ENCODE assay signal across 25 cellular contexts in the genomic region with DNA sequence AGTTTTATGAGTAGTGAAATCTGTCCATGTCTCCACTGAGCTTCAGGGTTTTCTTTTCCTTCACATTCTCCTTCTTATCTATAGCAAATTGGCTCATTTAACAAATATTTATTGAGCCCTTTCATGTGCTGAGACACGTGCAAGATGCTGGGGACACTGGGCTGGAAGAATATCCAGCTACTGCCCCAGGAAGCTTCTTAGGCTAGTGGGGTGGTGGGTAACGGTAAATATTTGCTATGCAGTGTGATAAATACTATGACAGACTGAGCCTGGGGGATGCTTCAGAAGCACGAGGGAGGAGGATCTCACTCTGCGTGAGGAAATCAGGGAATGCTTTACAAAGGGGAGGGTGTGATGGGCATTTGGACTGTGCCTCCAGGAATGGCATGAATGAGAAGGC.
"Had no signal": no experiment of that assay in that cellular context is flagged by ENCODE, and none has a peak within 500 bp of the region (broad histone marks: within the 10 kb centered on the region; RNA-seq: fewer than 3 reads in every experiment).

No MANE protein-coding gene starts in this region.

- H3K27me3 Mint-ChIP-seq: stimulated activated naive CD8-positive, alpha-beta T cell treated with anti-CD3 and anti-CD28 coated beads, Interleukin-15, Interleukin-2, amounts not matched to agents 100 ng/mL and 50 ng/mL, for 24 hours had no signal

- H3K9me3 Mint-ChIP-seq: nephron; neural progenitor cell; stimulated activated naive CD8-positive, alpha-beta T cell treated with anti-CD3 and anti-CD28 coated beads, Interleukin-15, Interleukin-2, amounts not matched to agents 100 ng/mL and 50 ng/mL, for 24 hours had no signal

- H3K4me3 ChIP-seq: heart left ventricle, left ventricle myocardium inferior, lung, neural progenitor cell, psoas muscle, skin epidermis, suprapubic skin, thoracic aorta, tibial artery, upper lobe of left lung, vagina had no signal

- H3K36me3 ChIP-seq: heart left ventricle, left ventricle myocardium inferior, neural progenitor cell, neutrophil, suprapubic skin, thoracic aorta, tibial artery, upper lobe of left lung, vagina had no signal

- H3K9me3 ChIP-seq: heart left ventricle, left ventricle myocardium inferior, neutrophil, psoas muscle, suprapubic skin, thoracic aorta, tibial artery, upper lobe of left lung, vagina had no signal

- H3K36me3 Mint-ChIP-seq: naive thymus-derived CD8-positive, alpha-beta T cell; neural progenitor cell; stimulated activated effector memory CD8-positive, alpha-beta T cell treated with anti-CD3 and anti-CD28 coated beads, Interleukin-12 subunit alpha, Interleukin-12 subunit beta, amount 100 ng/mL, for 72 hours had no signal

- H3K27ac Mint-ChIP-seq: naive thymus-derived CD8-positive, alpha-beta T cell; nephron; neural progenitor cell; stimulated activated effector memory CD8-positive, alpha-beta T cell treated with anti-CD3 and anti-CD28 coated beads, Interleukin-12 subunit alpha, Interleukin-12 subunit beta, amount 100 ng/mL, for 72 hours; stimulated activated naive CD8-positive, alpha-beta T cell treated with anti-CD3 and anti-CD28 coated beads, Interleukin-15, Interleukin-2, amounts not matched to agents 100 ng/mL and 50 ng/mL, for 24 hours had no signal

- H3K4me2 ChIP-seq: neural progenitor cell had no signal

- ATAC-seq: heart left ventricle; naive thymus-derived CD8-positive, alpha-beta T cell; psoas muscle; sciatic nerve; stimulated activated effector memory CD8-positive, alpha-beta T cell treated with anti-CD3 and anti-CD28 coated beads, Interleukin-12 subunit alpha, Interleukin-12 subunit beta, amount 100 ng/mL, for 72 hours had no signal

- H3K4me1 ChIP-seq: heart left ventricle, left ventricle myocardium inferior, neural progenitor cell, parathyroid adenoma, psoas muscle, suprapubic skin, tibial artery, upper lobe of left lung, vagina had no signal

- H3K79me2 ChIP-seq: parathyroid adenoma had no signal

- H3K27me3 ChIP-seq: neural progenitor cell, neutrophil, upper lobe of left lung, vagina had no signal

- H2AFZ ChIP-seq: neural progenitor cell, parathyroid adenoma had no signal

- H3K27ac ChIP-seq: heart left ventricle, left ventricle myocardium inferior, neural progenitor cell, neutrophil, parathyroid adenoma, psoas muscle, skin epidermis, suprapubic skin, thoracic aorta, tibial artery, upper lobe of left lung, vagina had no signal

- H3K4me1 Mint-ChIP-seq: naive thymus-derived CD8-positive, alpha-beta T cell; stimulated activated effector memory CD8-positive, alpha-beta T cell treated with anti-CD3 and anti-CD28 coated beads, Interleukin-12 subunit alpha, Interleukin-12 subunit beta, amount 100 ng/mL, for 72 hours had no signal

- H3K4me3 Mint-ChIP-seq: naive thymus-derived CD8-positive, alpha-beta T cell; nephron; neural progenitor cell; stimulated activated effector memory CD8-positive, alpha-beta T cell treated with anti-CD3 and anti-CD28 coated beads, Interleukin-12 subunit alpha, Interleukin-12 subunit beta, amount 100 ng/mL, for 72 hours; stimulated activated naive CD8-positive, alpha-beta T cell treated with anti-CD3 and anti-CD28 coated beads, Interleukin-15, Interleukin-2, amounts not matched to agents 100 ng/mL and 50 ng/mL, for 24 hours had no signal

- H3K9ac ChIP-seq: neural progenitor cell, parathyroid adenoma had no signal

- DNase-seq: heart left ventricle; islet precursor cell; left ventricle myocardium inferior; naive thymus-derived CD8-positive, alpha-beta T cell; occipital lobe; psoas muscle; stimulated activated CD4-positive, alpha-beta T cell treated with anti-CD3 and anti-CD28 coated beads, Interleukin-12 subunit alpha, Interleukin-12 subunit beta, amount 100 ng/mL, for 4 hours; stimulated activated CD4-positive, alpha-beta T cell treated with anti-CD3 and anti-CD28 coated beads, Interleukin-15, amount 100 ng/mL, for 24 hours; stimulated activated CD4-positive, alpha-beta T cell treated with anti-CD3 and anti-CD28 coated beads, Interleukin-2, amount 100 ng/mL, for 24 hours; stimulated activated CD4-positive, alpha-beta T cell treated with anti-CD3 and anti-CD28 coated beads, Interleukin-4, amount 100 ng/mL, for 1 hour; stimulated activated naive CD4-positive, alpha-beta T cell; tibial artery; upper lobe of left lung had no signal
